In the genomic region with DNA sequence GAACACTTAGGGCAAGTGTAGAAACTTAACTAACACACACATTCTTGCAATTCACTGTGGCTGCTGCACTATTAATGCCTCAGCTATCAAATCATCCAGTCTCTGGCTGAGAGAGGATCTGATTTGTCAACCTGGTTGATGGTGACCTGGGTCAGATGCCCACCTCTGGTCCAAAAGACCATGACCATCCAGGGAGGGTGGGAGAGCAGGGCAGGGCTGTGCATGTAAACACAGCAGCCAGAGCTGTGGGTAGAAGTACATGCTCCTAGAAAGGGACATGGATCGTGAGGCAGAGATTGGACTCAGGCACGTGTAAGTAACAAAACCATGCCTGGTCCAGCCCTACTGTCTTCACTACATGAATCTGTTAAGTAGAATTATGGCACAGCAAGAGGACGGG, we compare ENCODE assay signal across 32 cellular contexts.
"Had no signal": no experiment of that assay in that cellular context is flagged by ENCODE, and none has a peak within 500 bp of the region (broad histone marks: within the 10 kb centered on the region; RNA-seq: fewer than 3 reads in every experiment).

No MANE protein-coding gene starts in this region.

- H3K27me3 Mint-ChIP-seq: activated CD4-positive, alpha-beta memory T cell treated with anti-CD3 and anti-CD28 coated beads for 36 hours; activated naive CD4-positive, alpha-beta T cell treated with anti-CD3 and anti-CD28 coated beads, Interleukin-2, amount 50 U/mL, for 24 hours; activated naive CD8-positive, alpha-beta T cell treated with anti-CD3 and anti-CD28 coated beads, Interleukin-2, amount 50 U/mL, for 24 hours had no signal

- DNase-seq: activated CD4-positive, alpha-beta memory T cell treated with anti-CD3 and anti-CD28 coated beads for 36 hours; activated CD4-positive, alpha-beta T cell treated with anti-CD3 and anti-CD28 coated beads, Interleukin-2, amount 50 U/mL, for 1 hour; activated CD8-positive, alpha-beta memory T cell treated with anti-CD3 and anti-CD28 coated beads, Interleukin-2, amount 50 U/mL, for 4 hours; activated effector memory CD4-positive, alpha-beta T cell treated with Interleukin-2 at 50 U/mL for 16 hours; activated naive CD8-positive, alpha-beta T cell treated with anti-CD3 and anti-CD28 coated beads, Interleukin-2, amount 50 U/mL, for 24 hours; activated T-cell treated with anti-CD3 and anti-CD28 coated beads for 4 hours; activated T-cell treated with anti-CD3 and anti-CD28 coated beads, Interleukin-2, amount 50 U/mL, for 4 hours; anterior cingulate cortex; brain microvascular endothelial cell; central memory CD4-positive, alpha-beta T cell; NCI-H1092 treated with DMSO at 0.1 percent for 48 hours; NCI-H1417; NCI-H146; NCI-H187; NCI-H2029 treated with DMSO at 0.1 percent for 48 hours; NCI-H2107; NCI-H2171; NCI-H510A; NCI-H526; NCI-H748 treated with DMSO at 0.1 percent for 48 hours; NK-92 treated with Interleukin-12 subunit alpha and Interleukin-12 subunit beta, amount 100 ng/mL, for 24 hours; PC-3; Peyer's patch; RPMI8226; SHP77 treated with DMSO at 0.1 percent for 48 hours; SK-N-SH had no signal

- H3K27ac ChIP-seq: brain microvascular endothelial cell, Peyer's patch, SJSA1 had no signal

- H3K4me3 ChIP-seq: K562, Peyer's patch, SJSA1 had no signal

- H3K9me3 Mint-ChIP-seq: activated CD4-positive, alpha-beta memory T cell treated with anti-CD3 and anti-CD28 coated beads for 36 hours; activated naive CD4-positive, alpha-beta T cell treated with anti-CD3 and anti-CD28 coated beads, Interleukin-2, amount 50 U/mL, for 24 hours; activated naive CD8-positive, alpha-beta T cell treated with anti-CD3 and anti-CD28 coated beads, Interleukin-2, amount 50 U/mL, for 24 hours; activated T-cell treated with anti-CD3 and anti-CD28 coated beads, Interleukin-2, amount 50 U/mL, for 4 hours; activated T-helper 1 cell treated with anti-CD3 and anti-CD28 coated beads, Interleukin-12 subunit alpha, Interleukin-12 subunit beta, Interleukin-2, Interleukin-4 antibody, amounts not matched to agents 30 ng/mL and 10 ng/mL and 1 ng/mL, durations not matched to agents 14 hours and 24 hours and 36 hours; T-helper 1 cell treated with Interleukin-12 subunit alpha and Interleukin-12 subunit beta and Interleukin-4 antibody, amounts not matched to agents 30 μg/mL and 1 μg/mL, for 36 hours; T-helper 2 cell treated with Interferon-gamma antibody and Interleukin-4, amounts not matched to agents 5 μg/mL and 100 μg/mL, for 36 hours had no signal

- H3K27me3 ChIP-seq: brain microvascular endothelial cell, Peyer's patch, SJSA1 had no signal

- H3K27ac Mint-ChIP-seq: activated CD4-positive, alpha-beta memory T cell treated with anti-CD3 and anti-CD28 coated beads for 36 hours; activated naive CD8-positive, alpha-beta T cell treated with anti-CD3 and anti-CD28 coated beads, Interleukin-2, amount 50 U/mL, for 24 hours; activated T-helper 1 cell treated with anti-CD3 and anti-CD28 coated beads, Interleukin-12 subunit alpha, Interleukin-12 subunit beta, Interleukin-2, Interleukin-4 antibody, amounts not matched to agents 30 ng/mL and 10 ng/mL and 1 ng/mL, durations not matched to agents 14 hours and 24 hours and 36 hours; T-helper 1 cell treated with Interleukin-12 subunit alpha and Interleukin-12 subunit beta and Interleukin-4 antibody, amounts not matched to agents 30 μg/mL and 1 μg/mL, for 36 hours; T-helper 2 cell treated with Interferon-gamma antibody and Interleukin-4, amounts not matched to agents 5 μg/mL and 100 μg/mL, for 36 hours had no signal

- H3K9ac ChIP-seq: SK-N-SH had no signal

- ATAC-seq: activated naive CD8-positive, alpha-beta T cell treated with anti-CD3 and anti-CD28 coated beads, Interleukin-2, amount 50 U/mL, for 24 hours; activated T-cell treated with anti-CD3 and anti-CD28 coated beads, Interleukin-2, amount 50 U/mL, for 4 hours; K562; PC-3 had no signal

- H3K4me3 Mint-ChIP-seq: activated CD4-positive, alpha-beta memory T cell treated with anti-CD3 and anti-CD28 coated beads for 36 hours; activated naive CD4-positive, alpha-beta T cell treated with anti-CD3 and anti-CD28 coated beads, Interleukin-2, amount 50 U/mL, for 24 hours; activated naive CD8-positive, alpha-beta T cell treated with anti-CD3 and anti-CD28 coated beads, Interleukin-2, amount 50 U/mL, for 24 hours; activated T-cell treated with anti-CD3 and anti-CD28 coated beads, Interleukin-2, amount 50 U/mL, for 4 hours; activated T-helper 1 cell treated with anti-CD3 and anti-CD28 coated beads, Interleukin-12 subunit alpha, Interleukin-12 subunit beta, Interleukin-2, Interleukin-4 antibody, amounts not matched to agents 30 ng/mL and 10 ng/mL and 1 ng/mL, durations not matched to agents 14 hours and 24 hours and 36 hours; T-helper 1 cell treated with Interleukin-12 subunit alpha and Interleukin-12 subunit beta and Interleukin-4 antibody, amounts not matched to agents 30 μg/mL and 1 μg/mL, for 36 hours; T-helper 2 cell treated with Interferon-gamma antibody and Interleukin-4, amounts not matched to agents 5 μg/mL and 100 μg/mL, for 36 hours had no signal

- H3K4me2 ChIP-seq: SK-N-SH had no signal

- H3K4me1 ChIP-seq: Peyer's patch had no signal

- H3K36me3 ChIP-seq: brain microvascular endothelial cell had no signal
